8 cellular contexts compared by ENCODE assay signal in genomic region chr1:81190003-81190402, GRCh38.
"Had no signal": no experiment of that assay in that cellular context is flagged by ENCODE, and none has a peak within 500 bp of the region (broad histone marks: within the 10 kb centered on the region; RNA-seq: fewer than 3 reads in every experiment).

No MANE protein-coding gene starts in this region.

- FAIRE-seq: H54, HTR-8/SVneo had no signal

- H3K27ac Mint-ChIP-seq: H9 had no signal

- H2AFZ ChIP-seq: GM23248 had no signal

- H3K9ac ChIP-seq: GM23248, KMS-11 had no signal

- H3K4me2 ChIP-seq: KMS-11 had no signal

- DNase-seq: GM23248, GOT3, H9, HCEC 1CT, KBM-7 had no signal

- H3K4me3 Mint-ChIP-seq: H9 had no signal

- H3K27ac ChIP-seq: GM23248, KMS-11 had no signal

- H3K4me3 ChIP-seq: GM23248 had no signal
